ENCODE assay signal across 8 cellular contexts in genomic region chr15:82261566-82262421, GRCh38. TPM values are rescaled to one million over a fixed set of nuclear protein-coding genes. Genes with fewer than 3 reads are reported as not detected.
DNase-seq lines count a peak whose midpoint lies in the region; ATAC-seq and TF ChIP-seq lines count a peak whose summit lies in the region.
"Not testable (repeated sequence)": the region's sequence is repeated elsewhere in the genome, so short reads cannot be mapped to it uniquely, and the experiment has no call there.

No MANE protein-coding gene starts in this region.

- not testable (repeated sequence) for H3K9me3 Mint-ChIP-seq in brain

- H3K27ac Mint-ChIP-seq in brain: peak overlapping the region; percentile 69 to 94 (median 91)

- not testable (repeated sequence) for H3K27ac ChIP-seq in Karpas-422 (ENCODE audit: low read length)
- peak overlapping the region; percentile 87 for H3K27ac ChIP-seq in hepatocyte
- peak overlapping the region; percentile 36 to 56 for H3K27ac ChIP-seq in uterus

- H3K27me3 Mint-ChIP-seq in brain: not testable (repeated sequence)

- H3K9ac ChIP-seq in Karpas-422 (ENCODE audit: low read length): peak overlapping the region; percentile 87

- H3K4me1 Mint-ChIP-seq in brain: peaks cover 47% of the 10 kb centered on the region

- H3K4me3 ChIP-seq in Karpas-422 (ENCODE audit: low read length): peak overlapping the region; percentile 92
- H3K4me3 ChIP-seq in hepatocyte: peak overlapping the region; percentile 58
- H3K4me3 ChIP-seq in uterus: peak overlapping the region; percentile 55 to 56

- peak overlapping the region; percentile 95 to 99 (median 96) for H3K4me3 Mint-ChIP-seq in brain

- H3K36me3 ChIP-seq in Karpas-422 (ENCODE audit: insufficient read depth, low read length): peaks cover 15% of the 10 kb centered on the region; the same call in 1 of the 2 replicates
- not testable (repeated sequence) for H3K36me3 ChIP-seq in hepatocyte (replicated peaks; ENCODE audit: insufficient read depth, low read depth); uterus

- peaks cover 22% of the 10 kb centered on the region for H3K4me1 ChIP-seq in Karpas-422 (ENCODE audit: low read length)
- H3K4me1 ChIP-seq in hepatocyte (ENCODE audit: insufficient read depth); uterus: not testable (repeated sequence)

- peak overlapping the region; percentile 85 for H2AFZ ChIP-seq in Karpas-422 (ENCODE audit: low read length)
- peak overlapping the region; percentile 64 for H2AFZ ChIP-seq in hepatocyte

- intact Hi-C loops in uterus (cut with DNase I; ENCODE audit: low total_unique reads): not testable (repeated sequence)

- TF ChIP-seq POLR2A in GM18505 (IDR thresholded peaks at IDR 0.05; ENCODE audit: borderline replicate concordance, extremely low read depth, insufficient read depth, insufficient read length); uterus (IDR thresholded peaks at IDR 0.05): not testable (repeated sequence)

- not testable (repeated sequence) for H3K9me3 ChIP-seq in Karpas-422 (ENCODE audit: low read length); hepatocyte (ENCODE audit: low read depth); uterus

- peaks cover 15% of the 10 kb centered on the region for H3K36me3 Mint-ChIP-seq in brain

- not testable (repeated sequence) for TF ChIP-seq CTCF in brain (conservative IDR thresholded peaks at IDR 0.05); hepatocyte (IDR thresholded peaks at IDR 0.05; ENCODE audit: poor library complexity); uterus (IDR thresholded peaks at IDR 0.05)

- peak overlapping the region; percentile 82 for H3K4me2 ChIP-seq in Karpas-422 (ENCODE audit: low read depth, low read length, poor library complexity, severe bottlenecking)
- H3K4me2 ChIP-seq in hepatocyte: peak overlapping the region; percentile 80

- H3K27me3 ChIP-seq in Karpas-422 (ENCODE audit: low read length); hepatocyte; uterus: not testable (repeated sequence)

- WGBS in hepatocyte (ENCODE audit: low lambda C conversion rate, missing lambda C conversion rate): 6% methylated on average over 19 of the region's 19 CpGs

- H3K9me2 ChIP-seq in Karpas-422 (replicated peaks; ENCODE audit: insufficient read depth, low read length); hepatocyte (replicated peaks; ENCODE audit: insufficient read depth): not testable (repeated sequence)

- DNase-seq in Karpas-422 (peak; percentile 53), T-helper 2 cell (peak in 3 of 5 experiments; percentile 4 to 42 (median 5)), hepatocyte (ENCODE audit: low spot score) (peak; percentile 69), pons (ENCODE audit: low spot score) (peak; percentile 5), uterus (peak in 1 of 2 donors; percentile 18)

- peak; percentile 18 for ATAC-seq in GM18505 (IDR thresholded peaks at IDR 0.05; ENCODE audit: unreplicated experiment)
- ATAC-seq in HG02623 (IDR thresholded peaks at IDR 0.05; ENCODE audit: unreplicated experiment): peak; percentile 2

- H4K20me1 ChIP-seq in Karpas-422 (ENCODE audit: insufficient read depth, low read depth, low read length); hepatocyte (ENCODE audit: insufficient read depth, poor library complexity, severe bottlenecking): not testable (repeated sequence)

- H3K79me2 ChIP-seq in Karpas-422 (ENCODE audit: low read length): peaks cover 39% of the 10 kb centered on the region
- peaks cover 18% of the 10 kb centered on the region for H3K79me2 ChIP-seq in hepatocyte

RNA-seq across cellular contexts. Expression of gene EFL1, which starts 0.7 kb away (rescaled TPM):
- total RNA-seq in Karpas-422 (2014; rRNA removed; shearing (Covaris generic); ENCODE audit: low replicate concordance): 18.5 and 30.7 TPM in 2 replicates
- polyA plus RNA-seq in brain (ENCODE audit: insufficient read depth, low read depth, low replicate concordance): 17.7 TPM
- 17.5 and 19.0 TPM in 2 replicates for total RNA-seq in hepatocyte
- 9.7 and 11.6 TPM in 2 replicates for polyA plus RNA-seq in hepatocyte
- total RNA-seq in uterus: 10 to 100 TPM in 3 of 4 donors, 1 to 10 TPM in 1; 2.8 to 28.3 (median 16.0) TPM

RNA-seq across cellular contexts. Expression of gene SAXO2, which starts 0.8 kb away (rescaled TPM):
- total RNA-seq in Karpas-422 (2014; rRNA removed; shearing (Covaris generic); ENCODE audit: low replicate concordance): 0.60 and 6.8 TPM in 2 replicates
- polyA plus RNA-seq in brain (ENCODE audit: insufficient read depth, low read depth, low replicate concordance) (3.0 TPM), hepatocyte (1.5 and 2.0 TPM in 2 replicates)
- total RNA-seq in hepatocyte (0.64 and 2.3 TPM in 2 replicates), uterus (10 to 100 TPM in 2 of 4 donors, under 1 TPM in 2; 0.26 to 10.4 (median 5.2) TPM)
